In genomic region chr10:69318997-69319727, GRCh38 we compare ENCODE assay signal across 8 cellular contexts. TPM values are rescaled to one million over a fixed set of nuclear protein-coding genes. Genes with fewer than 3 reads are reported as not detected.
DNase-seq lines count a peak whose midpoint lies in the region; ATAC-seq and TF ChIP-seq lines count a peak whose summit lies in the region.

No MANE protein-coding gene starts in this region.

- H3K9me2 ChIP-seq in Loucy (replicated peaks; ENCODE audit: low read depth, low read length), result no peaks in the 10 kb centered on the region

- peaks cover 56% of the 10 kb centered on the region for H3K4me1 Mint-ChIP-seq in endothelial cell (ENCODE audit: unreplicated experiment)

- peak overlapping the region; percentile 98 for H3K4me3 Mint-ChIP-seq in endothelial cell (ENCODE audit: unreplicated experiment)

- H3K27ac Mint-ChIP-seq in endothelial cell (ENCODE audit: unreplicated experiment), result peak overlapping the region; percentile 77

- peak; percentile 82 for DNase-seq in EH (ENCODE audit: low read depth)
- DNase-seq in activated CD8-positive, alpha-beta memory T cell treated with anti-CD3 and anti-CD28 coated beads, Interleukin-2, amount 50 U/mL, for 24 hours (ENCODE audit: extremely low read depth), result peak; percentile 44
- peak; percentile 56 for DNase-seq in endothelial cell (ENCODE audit: low spot score)
- peak; percentile 72 to 74 for DNase-seq in stimulated activated CD8-positive, alpha-beta memory T cell treated with anti-CD3 and anti-CD28 coated beads, Interleukin-7, amount 100 ng/mL, for 48 hours (ENCODE audit: extremely low read depth in 1 of 2, low read depth in 1 of 2)
- DNase-seq in NCI-H2107 treated with DMSO at 0.1 percent for 48 hours (lab: John Stamatoyannopoulos, UW; ENCODE audit: unreplicated experiment), result no peak

- no peaks in the 10 kb centered on the region for H3F3A ChIP-seq in Loucy (ENCODE audit: low read depth)

- TF ChIP-seq CTCF in Loucy (conservative IDR thresholded peaks at IDR 0.05; ENCODE audit: low read length), result no peak
- no peak for TF ChIP-seq CTCF in endothelial cell (IDR thresholded peaks at IDR 0.05; ENCODE audit: unreplicated experiment)

- H4K20me1 ChIP-seq in Loucy (ENCODE audit: insufficient read depth, low read length, poor library complexity, severe bottlenecking), result peaks cover 41% of the 10 kb centered on the region

- H3K36me3 ChIP-seq in Loucy (ENCODE audit: insufficient read depth, low read length) (no peaks in the 10 kb centered on the region), muscle layer of colon (ENCODE audit: insufficient read depth, low read length) (no peaks in the 10 kb centered on the region)

- H3K4me2 ChIP-seq in Loucy (ENCODE audit: low read depth, low read length, poor library complexity, severe bottlenecking), result peak overlapping the region; percentile 91

- H3K4me1 ChIP-seq in Loucy (ENCODE audit: insufficient read depth, low read length, poor library complexity, severe bottlenecking) (peaks cover 46% of the 10 kb centered on the region), muscle layer of colon (ENCODE audit: insufficient read depth, low read length) (peaks cover 32% of the 10 kb centered on the region)

- H3K27ac ChIP-seq in muscle layer of colon (ENCODE audit: low read depth, low read length), result peak overlapping the region; percentile 84

- H3K27me3 ChIP-seq in Loucy (ENCODE audit: insufficient read depth, low read length, poor library complexity, severe bottlenecking) (no peaks in the 10 kb centered on the region), muscle layer of colon (ENCODE audit: control insufficient read depth in 1 of 2, insufficient read depth in 2 of 2, low read length in 2 of 2) (no peaks in the 10 kb centered on the region)

- peak overlapping the region; percentile 93 for H3K4me3 ChIP-seq in Loucy (ENCODE audit: low read length, poor library complexity, severe bottlenecking)
- H3K4me3 ChIP-seq in muscle layer of colon (ENCODE audit: low read depth in 1 of 2, low read length in 2 of 2), result peak overlapping the region; percentile 92 to 93

- H3K27me3 Mint-ChIP-seq in endothelial cell (ENCODE audit: unreplicated experiment), result peaks cover 15% of the 10 kb centered on the region

- peak overlapping the region; percentile 71 for H2AFZ ChIP-seq in Loucy (ENCODE audit: low read length)

- H3K9me3 ChIP-seq in Loucy (ENCODE audit: insufficient read depth, low read depth, low read length), result no peaks in the 10 kb centered on the region
- H3K9me3 ChIP-seq in muscle layer of colon (ENCODE audit: low read length), result no peaks in the 10 kb centered on the region

- peak; percentile 21 for ATAC-seq in GM21717 (IDR thresholded peaks at IDR 0.05; ENCODE audit: unreplicated experiment)

- peaks cover 55% of the 10 kb centered on the region for H3K79me2 ChIP-seq in Loucy (ENCODE audit: insufficient read depth, low read length)

- no peaks in the 10 kb centered on the region for H3K9me3 Mint-ChIP-seq in endothelial cell (ENCODE audit: unreplicated experiment)

- H3K36me3 Mint-ChIP-seq in endothelial cell (ENCODE audit: low read depth, unreplicated experiment), result no peaks in the 10 kb centered on the region

- H3K9ac ChIP-seq in Loucy (ENCODE audit: low read depth, low read length, poor library complexity, severe bottlenecking), result peak overlapping the region; percentile 84
- H3K9ac ChIP-seq in muscle layer of colon (ENCODE audit: low read length), result peak overlapping the region; percentile 77

RNA-seq across cellular contexts. Expression of gene HK1, which starts 40.9 kb away (rescaled TPM):
- 162 TPM for total RNA-seq in endothelial cell (ENCODE audit: unreplicated experiment)
